Comparison of ENCODE assay signal across 10 cellular contexts in genomic region chr17:17700251-17700969, GRCh38. TPM values are rescaled to one million over a fixed set of nuclear protein-coding genes. Genes with fewer than 3 reads are reported as not detected.
A peak's percentile ranks its signal among the peaks of the same experiment; 100 is the strongest.
DNase-seq lines count a peak whose midpoint lies in the region; ATAC-seq and TF ChIP-seq lines count a peak whose summit lies in the region.
"Had no signal": no experiment of that assay in that cellular context is flagged by ENCODE, and none has a peak within 500 bp of the region (broad histone marks: within the 10 kb centered on the region; RNA-seq: fewer than 3 reads in every experiment).

No MANE protein-coding gene starts in this region.

- H3K36me3 ChIP-seq in mucosa of stomach (ENCODE audit: control insufficient read depth, insufficient read depth, low read length), result no peaks in the 10 kb centered on the region
- H3K36me3 ChIP-seq in upper lobe of left lung, result no peaks in the 10 kb centered on the region

- H3K4me3 ChIP-seq in mucosa of stomach (ENCODE audit: low read length), result no peak overlapping the region
- peak overlapping the region in 3 of 4 donors; percentile 29 to 38 (median 37) for H3K4me3 ChIP-seq in upper lobe of left lung

- H3K27ac Mint-ChIP-seq in T-helper 17 cell, result no peak overlapping the region

- no peaks in the 10 kb centered on the region for H3K27me3 ChIP-seq in mucosa of stomach (ENCODE audit: control insufficient read depth, insufficient read depth, low read length)
- no peaks in the 10 kb centered on the region for H3K27me3 ChIP-seq in upper lobe of left lung

- peak overlapping the region; percentile 59 for H3K9ac ChIP-seq in mucosa of stomach (ENCODE audit: low read length)

- TF ChIP-seq CTCF in upper lobe of left lung (IDR thresholded peaks at IDR 0.05), result no peak

- in situ Hi-C loops in KBM-7 (cut with MboI; ENCODE audit: low pct_unique_long_range_greater_than_20kb, low sequenced_read_pairs), result no loop called here

- TF ChIP-seq EP300 in upper lobe of left lung (IDR thresholded peaks at IDR 0.05), result no peak

- peaks cover 75% of the 10 kb centered on the region for H3K4me1 ChIP-seq in mucosa of stomach (ENCODE audit: control insufficient read depth, insufficient read depth, low read length)
- peaks cover 49 to 68% (median 54%) of the 10 kb centered on the region in 4 donors for H3K4me1 ChIP-seq in upper lobe of left lung

- no peaks in the 10 kb centered on the region for H3K36me3 Mint-ChIP-seq in T-helper 17 cell (ENCODE audit: low read depth)
- H3K36me3 Mint-ChIP-seq: activated naive CD4-positive, alpha-beta T cell treated with anti-CD3 and anti-CD28 coated beads, Interleukin-2, amount 50 U/mL, for 72 hours had no signal

- peak overlapping the region in 3 of 4 donors; percentile 34 to 97 (median 65) for H3K27ac ChIP-seq in upper lobe of left lung

- TF ChIP-seq POLR2A in upper lobe of left lung (IDR thresholded peaks at IDR 0.05), result no peak

- peaks cover 14% of the 10 kb centered on the region for H3K4me1 Mint-ChIP-seq in T-helper 17 cell

- DNase-seq in NCI-H1417 (lab: John Stamatoyannopoulos, UW), result peak; percentile 54 to 87 (median 79)
- no peak for DNase-seq in NCI-H1417 treated with DMSO at 0.1 percent for 48 hours (lab: John Stamatoyannopoulos, UW)
- peak; percentile 75 for DNase-seq in ecto neural progenitor cell (ENCODE audit: low spot score)
- DNase-seq in upper lobe of left lung, result peak in 1 of 2 donors; percentile 84
- DNase-seq in T-helper 17 cell, result no peak
- DNase-seq in inferior parietal cortex (ENCODE audit: extremely low spot score), result no peak
- DNase-seq in KBM-7, result no peak
- DNase-seq: NCI-H2227 treated with DMSO at 0.1 percent for 48 hours had no signal

- no peaks in the 10 kb centered on the region for H3K9me3 ChIP-seq in mucosa of stomach (ENCODE audit: control insufficient read depth, low read length)
- H3K9me3 ChIP-seq in upper lobe of left lung, result no peaks in the 10 kb centered on the region
- H3K9me3 ChIP-seq in T-helper 17 cell (ENCODE audit: control insufficient read depth, low read length, poor library complexity, severe bottlenecking), result no peaks in the 10 kb centered on the region

- 60 to 69% methylated on average over 78 to 82 of the region's 86 CpGs for WGBS in upper lobe of left lung, 2 donors

- ATAC-seq in upper lobe of left lung (ENCODE audit: low FRiP score in 2 of 2) (peak in 1 of 2 donors; percentile 28), T-helper 17 cell (no peak)
- ATAC-seq: activated naive CD4-positive, alpha-beta T cell treated with anti-CD3 and anti-CD28 coated beads, Interleukin-2, amount 50 U/mL, for 72 hours had no signal

- H3K27me3 Mint-ChIP-seq in T-helper 17 cell, result no peaks in the 10 kb centered on the region

- no peak overlapping the region for H3K4me3 Mint-ChIP-seq in T-helper 17 cell

RNA-seq across cellular contexts. Expression of gene RAI1, which starts 19.2 kb away (rescaled TPM):
- 10 to 100 TPM; 33.8 to 76.6 (median 41.2) TPM for total RNA-seq in upper lobe of left lung
- total RNA-seq in T-helper 17 cell, result 10 to 100 TPM; 18.4 to 18.6 TPM

Comparison
In these comparisons a context has a peak if more than half of its experiments do, and no peak if none do; other contexts are left out.
1. DNase-seq: peak in NCI-H1417 (3 of 3) and ecto neural progenitor cell (single experiment); none in NCI-H1417 treated with DMSO at 0.1 percent for 48 hours (single experiment), T-helper 17 cell (0 of 3), inferior parietal cortex (single experiment) and KBM-7 (single experiment).